24 cellular contexts compared by ENCODE assay signal in the genomic region with DNA sequence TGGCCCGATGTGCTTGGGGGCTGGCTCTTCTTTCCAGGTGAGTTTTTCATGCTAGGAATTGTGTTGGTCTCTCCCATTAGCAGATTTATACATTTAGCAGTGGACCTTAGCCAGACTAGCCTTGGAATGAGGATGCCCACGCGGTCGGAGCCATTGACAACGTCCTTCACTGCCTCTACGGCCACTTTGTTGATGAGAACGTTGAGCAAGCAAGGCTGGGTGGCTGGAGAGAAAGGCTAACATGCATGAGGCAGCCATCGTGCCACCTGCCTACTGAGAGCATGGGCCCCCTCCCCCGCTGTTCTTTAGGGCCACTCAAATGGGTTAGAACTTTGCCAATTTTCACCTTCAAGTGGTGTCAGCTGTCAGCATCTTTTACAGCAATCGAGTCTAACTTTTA.
"Had no signal": no experiment of that assay in that cellular context is flagged by ENCODE, and none has a peak within 500 bp of the region (broad histone marks: within the 10 kb centered on the region; RNA-seq: fewer than 3 reads in every experiment).

No MANE protein-coding gene starts in this region.

- H3K4me3 ChIP-seq: ascending aorta, body of pancreas, SK-N-MC had no signal

- H3K27me3 ChIP-seq: ascending aorta, body of pancreas had no signal

- ATAC-seq: activated CD4-positive, alpha-beta T cell treated with anti-CD3 and anti-CD28 coated beads for 36 hours; activated T-cell treated with anti-CD3 and anti-CD28 coated beads, Interleukin-2, amount 50 U/mL, for 4 hours; body of pancreas; Panc1; Right ventricle myocardium inferior; T-cell had no signal

- H3K27ac ChIP-seq: ascending aorta, body of pancreas, SK-N-MC, VCaP had no signal

- H3K9me3 ChIP-seq: ascending aorta, body of pancreas had no signal

- DNase-seq: activated CD4-positive, alpha-beta memory T cell treated with anti-CD3 and anti-CD28 coated beads, Interleukin-2, amount 10 ng/mL, durations not matched to agents 7 days and 5 days; activated CD4-positive, alpha-beta T cell treated with anti-CD3 and anti-CD28 coated beads for 36 hours; activated CD4-positive, alpha-beta T cell treated with anti-CD3 and anti-CD28 coated beads, Interleukin-2, amount 50 U/mL, for 1 hour; activated CD4-positive, CD25-positive, alpha-beta regulatory T cell; activated gamma-delta T cell treated with Interleukin-2 at 50 U/mL for 16 hours; activated T-cell treated with anti-CD3 and anti-CD28 coated beads, Interleukin-2, amount 50 U/mL, for 4 hours; body of pancreas; KG1; NCI-H1048; NCI-H1417 treated with DMSO at 0.1 percent for 48 hours; NCI-H1694; NCI-H2029; NCI-H2107; NCI-H510A treated with DMSO at 0.1 percent for 48 hours; NCI-H69; NK-92 treated with Interleukin-12 subunit alpha and Interleukin-12 subunit beta, amount 100 ng/mL, for 24 hours; OCI-M1; RPMI8226; T-cell had no signal
